Comparison of ENCODE assay signal across 15 cellular contexts in genomic region chr1:32919811-32920733, GRCh38. TPM values are rescaled to one million over a fixed set of nuclear protein-coding genes. Genes with fewer than 3 reads are reported as not detected.
DNase-seq lines count a peak whose midpoint lies in the region; ATAC-seq and TF ChIP-seq lines count a peak whose summit lies in the region.
"Had no signal": no experiment of that assay in that cellular context is flagged by ENCODE, and none has a peak within 500 bp of the region (broad histone marks: within the 10 kb centered on the region; RNA-seq: fewer than 3 reads in every experiment).

No MANE protein-coding gene starts in this region.

- no peak overlapping the region for H3K4me3 Mint-ChIP-seq in glutamatergic neuron (ENCODE audit: unreplicated experiment)
- H3K4me3 Mint-ChIP-seq: immature natural killer cell had no signal

- H3K27ac ChIP-seq in PC-3 (ENCODE audit: low read length), result no peak overlapping the region
- no peak overlapping the region for H3K27ac ChIP-seq in osteoblast (ENCODE audit: low read depth, low read length)
- H3K27ac ChIP-seq: breast epithelium, epithelial cell of prostate had no signal

- H3K9me3 Mint-ChIP-seq in glutamatergic neuron (ENCODE audit: unreplicated experiment), result peaks cover 2% of the 10 kb centered on the region
- H3K9me3 Mint-ChIP-seq: immature natural killer cell had no signal

- no peak overlapping the region for H3K9ac ChIP-seq in PC-3 (ENCODE audit: low read length)

- intact Hi-C loops in PC-3 (cut with micrococcal nuclease), result no loop called here
- intact Hi-C loops in head of caudate nucleus (cut with DNase I), result no loop called here

- H3F3A ChIP-seq in PC-3 (ENCODE audit: low read length, unreplicated experiment), result no peaks in the 10 kb centered on the region

- no peaks in the 10 kb centered on the region for H4K20me1 ChIP-seq in PC-3 (ENCODE audit: low read length)
- no peaks in the 10 kb centered on the region for H4K20me1 ChIP-seq in osteoblast (ENCODE audit: insufficient read depth, low read length)

- H3K27me3 Mint-ChIP-seq in glutamatergic neuron (ENCODE audit: unreplicated experiment), result peaks cover 9% of the 10 kb centered on the region

- no peaks in the 10 kb centered on the region for H3K36me3 ChIP-seq in PC-3 (ENCODE audit: low read depth, low read length)
- no peaks in the 10 kb centered on the region for H3K36me3 ChIP-seq in osteoblast (ENCODE audit: insufficient read depth, low read length)
- H3K36me3 ChIP-seq: breast epithelium had no signal

- H3K79me2 ChIP-seq in PC-3 (ENCODE audit: low read length) (no peaks in the 10 kb centered on the region), osteoblast (ENCODE audit: insufficient read depth, low read length) (no peaks in the 10 kb centered on the region)

- H3K4me2 ChIP-seq in PC-3 (ENCODE audit: low read length) (no peak overlapping the region), osteoblast (ENCODE audit: insufficient read depth, low read length) (peak overlapping the region; percentile 58)

- H3K9me3 ChIP-seq in PC-3 (ENCODE audit: low read length), result no peaks in the 10 kb centered on the region
- H3K9me3 ChIP-seq in osteoblast (ENCODE audit: low read depth, low read length), result no peaks in the 10 kb centered on the region
- H3K9me3 ChIP-seq: breast epithelium had no signal

- no peak overlapping the region for H3K27ac Mint-ChIP-seq in glutamatergic neuron (ENCODE audit: unreplicated experiment)
- H3K27ac Mint-ChIP-seq: immature natural killer cell had no signal

- TF ChIP-seq CTCF in PC-3 (conservative IDR thresholded peaks at IDR 0.05; ENCODE audit: low read depth, low read length), result no peak
- TF ChIP-seq CTCF in cardiac fibroblast (IDR thresholded peaks at IDR 0.05; ENCODE audit: low read depth, low read length), result no peak
- TF ChIP-seq CTCF in osteoblast (IDR thresholded peaks at IDR 0.05; ENCODE audit: extremely low read depth, low read depth, low read length), result no peak
- TF ChIP-seq CTCF in glutamatergic neuron (IDR thresholded peaks at IDR 0.05; ENCODE audit: partially characterized antibody, unreplicated experiment), result no peak

- H2AFZ ChIP-seq in PC-3 (ENCODE audit: low read length), result peak overlapping the region; percentile 55; the same call in 1 of the 2 replicates
- peak overlapping the region; percentile 66 for H2AFZ ChIP-seq in osteoblast (ENCODE audit: low read length)

- no peaks in the 10 kb centered on the region for H3K9me2 ChIP-seq in PC-3 (replicated peaks; ENCODE audit: low read length)

- CTCF ChIA-PET in PC-3 (lab: Charles Lee), result no interaction called here

- ATAC-seq in PC-3, result no peak; the same call in 1 of the 2 replicates

- H3K4me3 ChIP-seq in PC-3 (ENCODE audit: low read length) (no peak overlapping the region), cardiac fibroblast (replicated peaks in 1 of 2; ENCODE audit: low read depth in 2 of 2, low read length in 2 of 2) (no peak overlapping the region), osteoblast (ENCODE audit: insufficient read depth, low read length) (no peak overlapping the region)
- H3K4me3 ChIP-seq: breast epithelium had no signal

- H3K27me3 ChIP-seq in PC-3 (ENCODE audit: low read length), result no peaks in the 10 kb centered on the region
- peaks cover 3% of the 10 kb centered on the region for H3K27me3 ChIP-seq in osteoblast (ENCODE audit: insufficient read depth, low read length)

- H3K4me1 ChIP-seq in PC-3 (ENCODE audit: insufficient read depth, low read length) (no peaks in the 10 kb centered on the region; the same call in 1 of the 2 replicates), osteoblast (ENCODE audit: insufficient read depth, low read length) (peaks cover 12% of the 10 kb centered on the region)
- H3K4me1 ChIP-seq: breast epithelium had no signal

- DNase-seq in H4 (ENCODE audit: low spot score), result peak; percentile 69
- DNase-seq in PC-3, result no peak
- peak; percentile 52 to 54 for DNase-seq in cardiac fibroblast (ENCODE audit: low read depth in 2 of 2)
- peak; percentile 66 for DNase-seq in osteoblast (ENCODE audit: insufficient read length, low spot score, missing footprints)
- DNase-seq in head of caudate nucleus, result no peak
- DNase-seq in glutamatergic neuron, result no peak
- DNase-seq in DMS53 treated with DMSO at 0.1 percent for 48 hours (lab: John Stamatoyannopoulos, UW; ENCODE audit: unreplicated experiment), result no peak
- DNase-seq in midbrain (lab: John Stamatoyannopoulos, UW), result no peak
- DNase-seq: DMS79; immature natural killer cell; NCI-H2029; stimulated activated CD4-positive, alpha-beta T cell treated with anti-CD3 and anti-CD28 coated beads, Interleukin-1b, Interleukin-23, amount 100 ng/mL, for 48 hours; stimulated activated naive CD4-positive, alpha-beta T cell treated with Interleukin-2 at 50 U/mL for 16 hours had no signal

- peaks cover 2% of the 10 kb centered on the region for H3K4me1 Mint-ChIP-seq in glutamatergic neuron (ENCODE audit: low read depth, unreplicated experiment)

- H3K36me3 Mint-ChIP-seq in glutamatergic neuron (ENCODE audit: unreplicated experiment), result no peaks in the 10 kb centered on the region
- H3K36me3 Mint-ChIP-seq: immature natural killer cell had no signal

- POLR2A ChIA-PET in PC-3 (lab: Charles Lee; ENCODE audit: unreplicated experiment), result no interaction called here

- BruUV-seq in PC-3 (replicated peaks; lab: Mats Ljungman, UMichigan), result no TSS peak

RNA-seq across cellular contexts. Expression of gene TMEM54, which starts 18.9 kb away (rescaled TPM):
- 81.8 and 118 TPM in 2 replicates for total RNA-seq in H4 (2014; rRNA removed; shearing (Covaris generic))
- total RNA-seq in PC-3 (2014; rRNA removed) (175 and 194 TPM in 2 replicates), osteoblast (16.5 and 22.4 TPM in 2 replicates), glutamatergic neuron (ENCODE audit: unreplicated experiment) (9.9 TPM)

RNA-seq across cellular contexts. Expression of gene HPCA, which starts 33.8 kb away (rescaled TPM):
- not detected in 2 replicates for total RNA-seq in H4 (2014; rRNA removed; shearing (Covaris generic))
- total RNA-seq in PC-3 (2014; rRNA removed) (not detected in 2 replicates), osteoblast (not detected in 2 replicates), glutamatergic neuron (ENCODE audit: unreplicated experiment) (156 TPM)

RNA-seq across cellular contexts. Expression of gene RNF19B, which starts 44.5 kb away (rescaled TPM):
- 7.5 and 9.7 TPM in 2 replicates for total RNA-seq in H4 (2014; rRNA removed; shearing (Covaris generic))
- total RNA-seq in PC-3 (2014; rRNA removed) (17.9 and 21.3 TPM in 2 replicates), osteoblast (14.5 and 19.7 TPM in 2 replicates), glutamatergic neuron (ENCODE audit: unreplicated experiment) (18.7 TPM)

RNA-seq across cellular contexts. Expression of gene FNDC5, which starts 49.4 kb away (rescaled TPM):
- total RNA-seq in H4 (2014; rRNA removed; shearing (Covaris generic)), result 0.12 and 0.15 TPM in 2 replicates
- total RNA-seq in PC-3 (2014; rRNA removed), result 0.22 and 0.35 TPM in 2 replicates
- 0.36 TPM in 1 of 2 replicates, not detected in the other for total RNA-seq in osteoblast
- total RNA-seq in glutamatergic neuron (ENCODE audit: unreplicated experiment), result 743 TPM

Comparison
In these comparisons a context has a peak if more than half of its experiments do, and no peak if none do; other contexts are left out.
1. DNase-seq: peak in H4 (single experiment), cardiac fibroblast (2 of 2) and osteoblast (single experiment); none in PC-3 (single experiment), head of caudate nucleus (0 of 42), glutamatergic neuron (single experiment), DMS53 treated with DMSO at 0.1 percent for 48 hours (single experiment) and midbrain (single experiment).
2. RNA of gene HPCA, which starts 33.8 kb away (total RNA-seq): 156 TPM in glutamatergic neuron (single experiment); not detected in H4, not detected in PC-3 and not detected in osteoblast; every median in the first group is over 100 times any median in the second.